ENCODE assay signal across 9 cellular contexts in genomic region chr22:33299245-33299956, GRCh38.
DNase-seq lines count a peak whose midpoint lies in the region; ATAC-seq lines count a peak whose summit lies in the region.
"Had no signal": no experiment of that assay in that cellular context is flagged by ENCODE, and none has a peak within 500 bp of the region (broad histone marks: within the 10 kb centered on the region; RNA-seq: fewer than 3 reads in every experiment).

No MANE protein-coding gene starts in this region.

- H3K27me3 Mint-ChIP-seq in IgD-negative memory B cell = no peaks in the 10 kb centered on the region

- peak overlapping the region; percentile 30 to 86 (median 69) for H3K27ac Mint-ChIP-seq in IgD-negative memory B cell
- no peak overlapping the region for H3K27ac Mint-ChIP-seq in activated naive CD4-positive, alpha-beta T cell treated with anti-CD3 and anti-CD28 coated beads, Interleukin-2, amount 50 U/mL, for 72 hours

- peak overlapping the region in 3 of 4 donors; percentile 4 to 80 (median 76) for H3K4me3 Mint-ChIP-seq in IgD-negative memory B cell

- peaks cover 4% of the 10 kb centered on the region for H3K36me3 Mint-ChIP-seq in IgD-negative memory B cell
- no peaks in the 10 kb centered on the region for H3K36me3 Mint-ChIP-seq in activated naive CD4-positive, alpha-beta T cell treated with anti-CD3 and anti-CD28 coated beads, Interleukin-2, amount 50 U/mL, for 72 hours

- intact Hi-C loops in left colon (cut with DNase I, micrococcal nuclease) = no loop called here

- ATAC-seq in GM18519 (IDR thresholded peaks at IDR 0.05; ENCODE audit: low FRiP score, unreplicated experiment) (peak; percentile 87), GM21737 (IDR thresholded peaks at IDR 0.05; ENCODE audit: unreplicated experiment) (peak; percentile 82), left colon (no peak)
- ATAC-seq in activated naive CD4-positive, alpha-beta T cell treated with anti-CD3 and anti-CD28 coated beads, Interleukin-2, amount 50 U/mL, for 72 hours = no peak
- ATAC-seq: SK-N-SH treated with all-trans-retinoic acid at 6 μM for 48 hours had no signal

- peaks cover 35 to 43% (median 38%) of the 10 kb centered on the region in 3 donors for H3K4me1 Mint-ChIP-seq in IgD-negative memory B cell

- DNase-seq in left kidney (ENCODE audit: low read depth, low spot score) (peak; percentile 88), C1 segment of cervical spinal cord (lab: John Stamatoyannopoulos, UW) (no peak), NCI-H2227 treated with DMSO at 0.1 percent for 48 hours (lab: John Stamatoyannopoulos, UW) (no peak), left colon (no peak)
- DNase-seq in activated naive CD4-positive, alpha-beta T cell treated with anti-CD3 and anti-CD28 coated beads, Interleukin-2, amount 50 U/mL, for 72 hours (ENCODE audit: low spot score in 2 of 2) = no peak

- no peaks in the 10 kb centered on the region for H3K9me3 Mint-ChIP-seq in IgD-negative memory B cell
- H3K9me3 Mint-ChIP-seq in activated naive CD4-positive, alpha-beta T cell treated with anti-CD3 and anti-CD28 coated beads, Interleukin-2, amount 50 U/mL, for 72 hours = no peaks in the 10 kb centered on the region

Comparison
In these comparisons a context has a peak if more than half of its experiments do, and no peak if none do; other contexts are left out.
1. ATAC-seq: peak in GM18519 (single experiment) and GM21737 (single experiment); none in activated naive CD4-positive, alpha-beta T cell treated with anti-CD3 and anti-CD28 coated beads, Interleukin-2, amount 50 U/mL, for 72 hours (0 of 2) and left colon (single experiment).
2. H3K27ac Mint-ChIP-seq: peak in IgD-negative memory B cell (3 of 3); none in activated naive CD4-positive, alpha-beta T cell treated with anti-CD3 and anti-CD28 coated beads, Interleukin-2, amount 50 U/mL, for 72 hours (0 of 2).